Comparison of ENCODE assay signal across 21 cellular contexts in genomic region chr11:83024270-83024854, GRCh38. TPM values are rescaled to one million over a fixed set of nuclear protein-coding genes. Genes with fewer than 3 reads are reported as not detected.
A peak's percentile ranks its signal among the peaks of the same experiment; 100 is the strongest.
DNase-seq lines count a peak whose midpoint lies in the region; ATAC-seq and TF ChIP-seq lines count a peak whose summit lies in the region.
"Had no signal": no experiment of that assay in that cellular context is flagged by ENCODE, and none has a peak within 500 bp of the region (broad histone marks: within the 10 kb centered on the region; RNA-seq: fewer than 3 reads in every experiment).

No MANE protein-coding gene starts in this region.

- peak overlapping the region; percentile 4 for H3K27ac Mint-ChIP-seq in activated CD8-positive, alpha-beta memory T cell treated with anti-CD3 and anti-CD28 coated beads, Interleukin-2, amount 10 ng/mL, durations not matched to agents 7 days and 5 days
- H3K27ac Mint-ChIP-seq in natural killer cell: no peak overlapping the region

- H3K36me3 ChIP-seq in SU-DHL-6 (ENCODE audit: low read length): peaks cover 6% of the 10 kb centered on the region; the same call in 1 of the 2 replicates
- H3K36me3 ChIP-seq in hepatocyte (replicated peaks; ENCODE audit: insufficient read depth, low read depth): no peaks in the 10 kb centered on the region
- H3K36me3 ChIP-seq in MM.1S (replicated peaks; ENCODE audit: insufficient read depth, low read length): no peaks in the 10 kb centered on the region
- H3K36me3 ChIP-seq: esophagus muscularis mucosa, tibial nerve had no signal

- H3K4me3 ChIP-seq in SU-DHL-6 (ENCODE audit: insufficient read depth, low read length, poor library complexity, severe bottlenecking): no peak overlapping the region
- no peak overlapping the region for H3K4me3 ChIP-seq in hepatocyte
- no peak overlapping the region for H3K4me3 ChIP-seq in MM.1S (ENCODE audit: low read length)
- H3K4me3 ChIP-seq: esophagus muscularis mucosa, smooth muscle cell, tibial nerve had no signal

- no peak for DNase-seq in activated CD8-positive, alpha-beta memory T cell treated with anti-CD3 and anti-CD28 coated beads, Interleukin-2, amount 10 ng/mL, durations not matched to agents 7 days and 5 days
- no peak for DNase-seq in activated CD8-positive, alpha-beta memory T cell treated with anti-CD3 and anti-CD28 coated beads for 24 hours
- DNase-seq in hepatocyte (ENCODE audit: low spot score): no peak
- no peak for DNase-seq in substantia nigra (lab: John Stamatoyannopoulos, UW)
- DNase-seq in kidney tubule cell (ENCODE audit: low spot score): no peak
- DNase-seq in natural killer cell: no peak
- DNase-seq in MM.1S: no peak
- DNase-seq: central memory CD4-positive, alpha-beta T cell; effector CD4-positive, alpha-beta T cell; glutamatergic neuron; KG1; NCI-H1092 treated with DMSO at 0.1 percent for 48 hours; NCI-H2081 treated with DMSO at 0.1 percent for 48 hours; NCI-H510A; SHP77 treated with DMSO at 0.1 percent for 48 hours had no signal

- TF ChIP-seq CTCF in SU-DHL-6 (IDR thresholded peaks at IDR 0.05; ENCODE audit: insufficient read depth, low read length, poor library complexity, severe bottlenecking): no peak
- no peak for TF ChIP-seq CTCF in hepatocyte (IDR thresholded peaks at IDR 0.05; ENCODE audit: poor library complexity)
- TF ChIP-seq CTCF in natural killer cell (IDR thresholded peaks at IDR 0.05): no peak
- no peak for TF ChIP-seq CTCF in MM.1S (IDR thresholded peaks at IDR 0.05; ENCODE audit: low read length)

- 0 out of 2 replicates have a peak, but pooled peaks cover 7% of the 10 kb centered on the region for H3K9me3 ChIP-seq in SU-DHL-6 (ENCODE audit: insufficient read depth, low read length)
- H3K9me3 ChIP-seq in hepatocyte (ENCODE audit: low read depth): no peaks in the 10 kb centered on the region
- no peaks in the 10 kb centered on the region for H3K9me3 ChIP-seq in MM.1S (replicated peaks; ENCODE audit: insufficient read depth, low read length)
- H3K9me3 ChIP-seq: esophagus muscularis mucosa, tibial nerve had no signal

- no peak overlapping the region for H2AFZ ChIP-seq in SU-DHL-6 (ENCODE audit: low read depth, low read length, severe bottlenecking)
- H2AFZ ChIP-seq in hepatocyte: no peak overlapping the region
- no peak overlapping the region for H2AFZ ChIP-seq in MM.1S (ENCODE audit: low read length)

- no peaks in the 10 kb centered on the region for H3K9me2 ChIP-seq in SU-DHL-6 (replicated peaks; ENCODE audit: insufficient read depth, low read length)
- no peaks in the 10 kb centered on the region for H3K9me2 ChIP-seq in hepatocyte (replicated peaks; ENCODE audit: insufficient read depth)
- no peaks in the 10 kb centered on the region for H3K9me2 ChIP-seq in MM.1S (replicated peaks; ENCODE audit: insufficient read depth, low read length)

- intact Hi-C loops in natural killer cell (cut with micrococcal nuclease): no loop called here

- H3K9me3 Mint-ChIP-seq in activated CD8-positive, alpha-beta memory T cell treated with anti-CD3 and anti-CD28 coated beads, Interleukin-2, amount 10 ng/mL, durations not matched to agents 7 days and 5 days (ENCODE audit: low read depth): no peaks in the 10 kb centered on the region
- H3K9me3 Mint-ChIP-seq in natural killer cell: no peaks in the 10 kb centered on the region
- H3K9me3 Mint-ChIP-seq: WTC11 had no signal

- peaks cover 19% of the 10 kb centered on the region for H3K4me1 ChIP-seq in hepatocyte (ENCODE audit: insufficient read depth)
- H3K4me1 ChIP-seq in MM.1S (ENCODE audit: low read length): peaks cover 20% of the 10 kb centered on the region

- peak overlapping the region; percentile 11; the same call in 1 of the 2 replicates for H3K9ac ChIP-seq in SU-DHL-6 (ENCODE audit: low read length)
- no peak overlapping the region for H3K9ac ChIP-seq in MM.1S (ENCODE audit: low read length)

- WGBS in hepatocyte (ENCODE audit: low lambda C conversion rate, missing lambda C conversion rate): 83% methylated on average over 3 of the region's 3 CpGs

- H3K36me3 Mint-ChIP-seq in activated CD8-positive, alpha-beta memory T cell treated with anti-CD3 and anti-CD28 coated beads, Interleukin-2, amount 10 ng/mL, durations not matched to agents 7 days and 5 days: peaks cover 2% of the 10 kb centered on the region
- H3K36me3 Mint-ChIP-seq in natural killer cell: no peaks in the 10 kb centered on the region
- H3K36me3 Mint-ChIP-seq: WTC11 had no signal

- H3K79me2 ChIP-seq in SU-DHL-6 (ENCODE audit: insufficient read depth, low read length) (peaks cover 100% of the 10 kb centered on the region), hepatocyte (peaks cover 16% of the 10 kb centered on the region), MM.1S (ENCODE audit: low read length) (peaks cover 97% of the 10 kb centered on the region)

- no peaks in the 10 kb centered on the region for H3K27me3 ChIP-seq in SU-DHL-6 (ENCODE audit: low read length)
- H3K27me3 ChIP-seq in hepatocyte: no peaks in the 10 kb centered on the region
- no peaks in the 10 kb centered on the region for H3K27me3 ChIP-seq in MM.1S (replicated peaks; ENCODE audit: insufficient read depth, low read length)
- H3K27me3 ChIP-seq: esophagus muscularis mucosa, tibial nerve had no signal

- H3K27ac ChIP-seq in SU-DHL-6 (ENCODE audit: low read depth, low read length) (peak overlapping the region; percentile 21), hepatocyte (peak overlapping the region; percentile 61), substantia nigra (ENCODE audit: low read depth, low read length, poor library complexity, severe bottlenecking) (peak overlapping the region; percentile 85), MM.1S (ENCODE audit: low read length) (no peak overlapping the region)
- H3K27ac ChIP-seq: C4-2B, esophagus muscularis mucosa had no signal

- H3K4me1 Mint-ChIP-seq in activated CD8-positive, alpha-beta memory T cell treated with anti-CD3 and anti-CD28 coated beads, Interleukin-2, amount 10 ng/mL, durations not matched to agents 7 days and 5 days: peaks cover 19% of the 10 kb centered on the region
- peaks cover 11 to 17% of the 10 kb centered on the region in 2 donors for H3K4me1 Mint-ChIP-seq in natural killer cell

- no peak overlapping the region for H3K4me3 Mint-ChIP-seq in activated CD8-positive, alpha-beta memory T cell treated with anti-CD3 and anti-CD28 coated beads, Interleukin-2, amount 10 ng/mL, durations not matched to agents 7 days and 5 days
- no peak overlapping the region for H3K4me3 Mint-ChIP-seq in natural killer cell
- H3K4me3 Mint-ChIP-seq: WTC11 had no signal

- H3K4me2 ChIP-seq in SU-DHL-6 (ENCODE audit: low read depth, low read length, poor library complexity, severe bottlenecking) (peak overlapping the region; percentile 23), hepatocyte (no peak overlapping the region), MM.1S (ENCODE audit: low read depth, low read length) (no peak overlapping the region)
- H3K4me2 ChIP-seq: smooth muscle cell had no signal

- H4K20me1 ChIP-seq in SU-DHL-6 (ENCODE audit: low read depth, low read length): 0 out of 2 replicates have a peak, but pooled peaks cover 7% of the 10 kb centered on the region
- H4K20me1 ChIP-seq in hepatocyte (ENCODE audit: insufficient read depth, poor library complexity, severe bottlenecking): no peaks in the 10 kb centered on the region
- no peaks in the 10 kb centered on the region for H4K20me1 ChIP-seq in MM.1S (ENCODE audit: insufficient read depth, low read length)

- peak; percentile 58 for ATAC-seq in activated CD8-positive, alpha-beta memory T cell treated with anti-CD3 and anti-CD28 coated beads, Interleukin-2, amount 10 ng/mL, durations not matched to agents 7 days and 5 days
- no peak for ATAC-seq in natural killer cell

- no peaks in the 10 kb centered on the region for H3K27me3 Mint-ChIP-seq in activated CD8-positive, alpha-beta memory T cell treated with anti-CD3 and anti-CD28 coated beads, Interleukin-2, amount 10 ng/mL, durations not matched to agents 7 days and 5 days
- no peaks in the 10 kb centered on the region for H3K27me3 Mint-ChIP-seq in natural killer cell (ENCODE audit: low read depth in 2 of 2)

- CTCF ChIA-PET in activated CD8-positive, alpha-beta memory T cell treated with anti-CD3 and anti-CD28 coated beads, Interleukin-2, amount 10 ng/mL, durations not matched to agents 7 days and 5 days (lab: Charles Lee): interaction anchor here (1.4 kb wide), 1 partner anchor 97 kb away, joined by 4 read pairs; no protein-coding TSS in a partner anchor

- 0 out of 2 replicates have a peak, but pooled peaks cover 3% of the 10 kb centered on the region for H3F3A ChIP-seq in SU-DHL-6 (ENCODE audit: insufficient read depth)
- no peaks in the 10 kb centered on the region for H3F3A ChIP-seq in MM.1S (ENCODE audit: insufficient read depth, low read length)

RNA-seq across cellular contexts. Expression of gene RAB30, which starts 47.3 kb away (rescaled TPM):
- total RNA-seq in activated CD8-positive, alpha-beta memory T cell treated with anti-CD3 and anti-CD28 coated beads, Interleukin-2, amount 10 ng/mL, durations not matched to agents 7 days and 5 days: 1 to 10 TPM; 7.0 to 7.7 TPM
- total RNA-seq in hepatocyte (10.2 and 10.5 TPM in 2 replicates), natural killer cell (10 to 100 TPM; 10.2 to 23.3 (median 20.5) TPM)
- 2.5 and 2.6 TPM in 2 replicates for polyA plus RNA-seq in hepatocyte
